Comparison of ENCODE assay signal across 8 cellular contexts in the genomic region with DNA sequence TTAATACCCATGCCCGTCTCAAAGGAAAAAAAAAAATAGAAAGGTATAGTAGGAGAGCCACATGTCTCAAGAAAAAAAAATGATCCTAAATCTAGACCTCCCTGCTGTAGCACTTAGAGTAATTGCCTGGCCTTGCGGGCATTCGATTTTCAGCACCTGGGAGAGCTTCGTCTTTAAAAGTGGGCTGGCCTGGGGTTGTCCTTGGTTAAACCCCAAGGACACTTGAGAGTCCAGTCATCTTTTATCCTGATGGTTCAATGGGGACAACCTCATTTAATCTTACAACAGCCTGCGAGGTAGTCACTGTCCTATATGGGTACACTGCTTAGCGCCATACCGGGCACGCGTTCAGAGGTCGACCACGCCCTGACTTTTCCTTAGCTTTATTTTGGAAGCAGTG.
DNase-seq lines count a peak whose midpoint lies in the region; ATAC-seq, FAIRE-seq and TF ChIP-seq lines count a peak whose summit lies in the region.

No MANE protein-coding gene starts in this region.

- H3K9me2 ChIP-seq in GM23338 (ENCODE audit: insufficient read depth): no peaks in the 10 kb centered on the region

- H4K20me1 ChIP-seq in GM23338 (replicated peaks; ENCODE audit: insufficient read depth) (no peaks in the 10 kb centered on the region), astrocyte (ENCODE audit: insufficient read depth, low read length) (no peaks in the 10 kb centered on the region)

- peak overlapping the region; percentile 41 for H3K9ac ChIP-seq in astrocyte (ENCODE audit: low read length)

- peaks cover 52% of the 10 kb centered on the region for H3K4me1 Mint-ChIP-seq in GM23338
- H3K4me1 Mint-ChIP-seq in astrocyte (ENCODE audit: low read depth, unreplicated experiment): peaks cover 5% of the 10 kb centered on the region

- H3K36me3 Mint-ChIP-seq in GM23338 (ENCODE audit: low read depth): no peaks in the 10 kb centered on the region
- no peaks in the 10 kb centered on the region for H3K36me3 Mint-ChIP-seq in astrocyte (ENCODE audit: low read depth, unreplicated experiment)

- FAIRE-seq in astrocyte (lab: Jason Lieb, UNC) (no peak), HTR-8/SVneo (lab: Jason Lieb, UNC) (no peak)

- H3K79me2 ChIP-seq in GM23338 (replicated peaks; ENCODE audit: insufficient read depth): no peaks in the 10 kb centered on the region
- H3K79me2 ChIP-seq in astrocyte (ENCODE audit: insufficient read depth, low read length): no peaks in the 10 kb centered on the region

- H3K4me3 ChIP-seq in GM23338: peak overlapping the region; percentile 61
- H3K4me3 ChIP-seq in astrocyte (ENCODE audit: insufficient read depth, low read depth, low read length): peak overlapping the region; percentile 57
- peak overlapping the region; percentile 22 for H3K4me3 ChIP-seq in urinary bladder (ENCODE audit: low read depth, low read length)

- H3K9me3 ChIP-seq in astrocyte (ENCODE audit: insufficient read depth, low read depth, low read length): no peaks in the 10 kb centered on the region

- H3K27ac ChIP-seq in GM23338 (ENCODE audit: low read depth) (no peak overlapping the region), astrocyte (ENCODE audit: low read depth, low read length) (no peak overlapping the region), urinary bladder (ENCODE audit: low read depth) (no peak overlapping the region)

- H3K36me3 ChIP-seq in GM23338 (ENCODE audit: insufficient read depth) (no peaks in the 10 kb centered on the region), astrocyte (ENCODE audit: insufficient read depth, low read length) (no peaks in the 10 kb centered on the region), urinary bladder (ENCODE audit: insufficient read depth) (no peaks in the 10 kb centered on the region)

- 9% methylated on average over 11 of the region's 11 CpGs for WGBS in urinary bladder

- H3K4me3 Mint-ChIP-seq in GM23338: peak overlapping the region; percentile 68
- H3K4me3 Mint-ChIP-seq in astrocyte (ENCODE audit: unreplicated experiment): peak overlapping the region; percentile 79

- H3K4me1 ChIP-seq in GM23338 (ENCODE audit: insufficient read depth) (peaks cover 53% of the 10 kb centered on the region), astrocyte (ENCODE audit: insufficient read depth, low read length) (peaks cover 11% of the 10 kb centered on the region), urinary bladder (ENCODE audit: insufficient read depth) (no peaks in the 10 kb centered on the region)

- H2AFZ ChIP-seq in GM23338 (peak overlapping the region; percentile 92), astrocyte (ENCODE audit: low read depth, low read length) (peak overlapping the region; percentile 87)

- peaks cover 11% of the 10 kb centered on the region for H3F3A ChIP-seq in GM23338 (replicated peaks; ENCODE audit: low read depth)

- H3K27me3 ChIP-seq in GM23338 (ENCODE audit: insufficient read depth) (peaks cover 32% of the 10 kb centered on the region), astrocyte (ENCODE audit: insufficient read depth, low read length) (peaks cover 6% of the 10 kb centered on the region)

- DNase-seq in AG20443 (ENCODE audit: low spot score) (peak; percentile 15), GM23338 (ENCODE audit: low spot score) (peak; percentile 64), astrocyte (ENCODE audit: low read depth) (no peak), left kidney (ENCODE audit: low read depth, low spot score) (peak; percentile 68), HTR-8/SVneo (ENCODE audit: insufficient read length, low spot score) (no peak)
- no peak for DNase-seq in stimulated activated CD4-positive, alpha-beta T cell treated with anti-CD3 and anti-CD28 coated beads, Interleukin-12 subunit alpha, Interleukin-12 subunit beta, amount 100 ng/mL, for 4 hours

- H3K4me2 ChIP-seq in GM23338: peak overlapping the region; percentile 83
- peak overlapping the region; percentile 95 for H3K4me2 ChIP-seq in astrocyte (ENCODE audit: low read length)

- H3K9me3 Mint-ChIP-seq in GM23338: no peaks in the 10 kb centered on the region
- no peaks in the 10 kb centered on the region for H3K9me3 Mint-ChIP-seq in astrocyte (ENCODE audit: unreplicated experiment)

- ATAC-seq in GM23338: peak; percentile 50
- ATAC-seq in GM18873 (IDR thresholded peaks at IDR 0.05; ENCODE audit: low FRiP score, unreplicated experiment): no peak

- H3K27ac Mint-ChIP-seq in GM23338: no peak overlapping the region
- H3K27ac Mint-ChIP-seq in astrocyte (ENCODE audit: unreplicated experiment): no peak overlapping the region

- TF ChIP-seq CTCF in GM23338 (conservative IDR thresholded peaks at IDR 0.05; ENCODE audit: low read depth in 2 of 2): no peak
- no peak for TF ChIP-seq CTCF in astrocyte (IDR thresholded peaks at IDR 0.05; ENCODE audit: insufficient read depth, low read depth, low read length)

- H3K27me3 Mint-ChIP-seq in GM23338 (ENCODE audit: insufficient read depth, low read depth, poor library complexity) (peaks cover 30% of the 10 kb centered on the region), astrocyte (ENCODE audit: low read depth, unreplicated experiment) (peaks cover 44% of the 10 kb centered on the region)

TF ChIP-seq in GM23338, 12 proteins besides CTCF, POLR2A, EP300 and RAD21:
- no peak for TF ChIP-seq ZNF331 (CRISPR knock-in tag; IDR thresholded peaks at IDR 0.05; ENCODE audit: low read depth)
- peak; percentile 74 for TF ChIP-seq REST (IDR thresholded peaks at IDR 0.05; ENCODE audit: unreplicated experiment)

Comparison
In these comparisons a context has a peak if more than half of its experiments do, and no peak if none do; other contexts are left out.
1. DNase-seq: peak in AG20443 (single experiment), GM23338 (single experiment) and left kidney (single experiment); none in astrocyte (single experiment), stimulated activated CD4-positive, alpha-beta T cell treated with anti-CD3 and anti-CD28 coated beads, Interleukin-12 subunit alpha, Interleukin-12 subunit beta, amount 100 ng/mL, for 4 hours (single experiment) and HTR-8/SVneo (single experiment).
2. Peak in every context shown above with its lines, with median percentiles within 50 percentile points of each other: H3K4me3 ChIP-seq.